8 cellular contexts compared by ENCODE assay signal in the genomic region with DNA sequence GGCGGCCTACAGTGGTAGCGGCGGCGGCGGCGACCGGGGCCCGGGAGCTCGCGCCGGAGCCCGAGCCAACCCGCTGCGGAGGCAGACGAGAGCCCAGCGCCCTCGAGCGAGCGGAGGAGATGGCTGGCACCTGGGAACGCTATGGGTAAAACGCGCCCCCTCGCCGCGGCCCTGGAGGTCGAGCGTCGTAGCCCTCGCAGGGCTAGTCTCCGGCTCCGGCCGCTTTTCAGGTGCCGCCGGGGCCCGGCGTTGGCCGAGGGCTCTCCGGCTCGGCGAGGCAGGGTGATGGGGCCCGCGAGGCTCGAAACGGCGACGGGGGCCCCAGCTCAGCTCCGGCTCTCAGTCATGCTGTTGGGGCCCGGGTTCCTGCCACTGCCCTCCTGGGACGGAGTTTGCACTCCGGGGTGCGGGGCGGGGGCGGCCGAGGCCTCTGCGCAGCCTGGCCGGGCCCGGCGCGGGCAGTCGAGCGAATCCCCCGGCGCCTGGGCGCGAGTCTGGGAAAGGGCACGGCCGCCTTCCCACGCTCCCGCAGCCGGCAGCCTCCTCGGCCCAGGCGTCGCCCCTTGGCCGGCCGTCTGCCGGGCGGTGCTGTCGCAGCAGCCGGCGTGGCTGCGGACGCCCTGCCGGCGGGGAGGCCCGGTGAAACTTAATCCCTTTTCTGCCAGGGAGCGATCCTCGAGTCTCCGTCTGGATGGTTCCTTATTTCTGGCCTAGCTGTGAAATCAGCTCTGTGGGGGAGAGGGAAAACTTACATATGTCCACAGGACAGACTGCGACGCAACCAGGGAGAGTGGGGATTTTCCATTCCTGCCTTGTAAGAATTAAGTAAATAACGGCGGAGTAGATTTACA. TPM values are rescaled to one million over a fixed set of nuclear protein-coding genes. Genes with fewer than 3 reads are reported as not detected.
DNase-seq lines count a peak whose midpoint lies in the region; ATAC-seq and TF ChIP-seq lines count a peak whose summit lies in the region.

No MANE protein-coding gene starts in this region.

- peaks cover 5% of the 10 kb centered on the region; the same call in 1 of the 2 replicates for H3K4me1 ChIP-seq in HUES6 (ENCODE audit: control insufficient read depth, insufficient read depth, low read length)

- H3K4me3 ChIP-seq in HUES6 (ENCODE audit: low read depth, low read length) (peak overlapping the region; percentile 57), WERI-Rb-1 (ENCODE audit: low read depth, low read length) (peak overlapping the region; percentile 19)

- H3K27ac ChIP-seq in HUES6 (ENCODE audit: low read depth, low read length) = no peak overlapping the region
- H3K27ac ChIP-seq in WERI-Rb-1 = no peak overlapping the region

- intact Hi-C loops in left colon (cut with DNase I, micrococcal nuclease) = no loop called here

- TF ChIP-seq CTCF in WERI-Rb-1 (IDR thresholded peaks at IDR 0.05; ENCODE audit: low read depth, low read length) = no peak

- peak; percentile 60 for DNase-seq in AG20443 (ENCODE audit: low spot score)
- DNase-seq in WERI-Rb-1 = peak; percentile 27
- peak; percentile 22 for DNase-seq in cerebellum (ENCODE audit: low spot score)
- DNase-seq in left colon = peak in 1 of 2 donors; percentile 44
- peak; percentile 6 for DNase-seq in stimulated activated CD4-positive, alpha-beta T cell treated with anti-CD3 and anti-CD28 coated beads, Interleukin-2, amount 100 ng/mL, for 4 hours (ENCODE audit: low read depth)
- no peak for DNase-seq in GM19238 (ENCODE audit: insufficient read length, low spot score)

- H3K36me3 ChIP-seq in HUES6 (ENCODE audit: control insufficient read depth, insufficient read depth, low read length) (no peaks in the 10 kb centered on the region), WERI-Rb-1 (no peaks in the 10 kb centered on the region)

- peak overlapping the region; percentile 17 for H3K9ac ChIP-seq in HUES6 (ENCODE audit: low read length)

- no peaks in the 10 kb centered on the region for H3K9me3 ChIP-seq in HUES6 (ENCODE audit: control insufficient read depth, insufficient read depth, low read depth, low read length)
- no peaks in the 10 kb centered on the region for H3K9me3 ChIP-seq in WERI-Rb-1 (ENCODE audit: severe bottlenecking)

- ATAC-seq in GM19438 (IDR thresholded peaks at IDR 0.05; ENCODE audit: low read depth, unreplicated experiment) (peak; percentile 55), left colon (peak; percentile 70)

- H3K27me3 ChIP-seq in HUES6 (ENCODE audit: control insufficient read depth, insufficient read depth, low read length) = peaks cover 71% of the 10 kb centered on the region
- peaks cover 39% of the 10 kb centered on the region for H3K27me3 ChIP-seq in WERI-Rb-1 (ENCODE audit: insufficient read depth, low read depth, severe bottlenecking)

RNA-seq across cellular contexts. Expression of gene MID2, which starts 0.8 kb away (rescaled TPM):
- total RNA-seq in cerebellum (21.2 TPM), left colon (1 to 10 TPM; 2.2 to 8.5 TPM)

RNA-seq across cellular contexts. Expression of gene NCBP2L, which starts 49.0 kb away (rescaled TPM):
- not detected for total RNA-seq in cerebellum
- not detected for total RNA-seq in left colon

RNA-seq across cellular contexts. Expression of gene TSC22D3, which starts 50.9 kb away (rescaled TPM):
- 40.4 TPM for total RNA-seq in cerebellum
- total RNA-seq in left colon = 100 to 1,000 TPM in 1 of 2 donors, 10 to 100 TPM in 1; 33.0 to 106 TPM
